ENCODE assay signal across 21 cellular contexts in the genomic region with DNA sequence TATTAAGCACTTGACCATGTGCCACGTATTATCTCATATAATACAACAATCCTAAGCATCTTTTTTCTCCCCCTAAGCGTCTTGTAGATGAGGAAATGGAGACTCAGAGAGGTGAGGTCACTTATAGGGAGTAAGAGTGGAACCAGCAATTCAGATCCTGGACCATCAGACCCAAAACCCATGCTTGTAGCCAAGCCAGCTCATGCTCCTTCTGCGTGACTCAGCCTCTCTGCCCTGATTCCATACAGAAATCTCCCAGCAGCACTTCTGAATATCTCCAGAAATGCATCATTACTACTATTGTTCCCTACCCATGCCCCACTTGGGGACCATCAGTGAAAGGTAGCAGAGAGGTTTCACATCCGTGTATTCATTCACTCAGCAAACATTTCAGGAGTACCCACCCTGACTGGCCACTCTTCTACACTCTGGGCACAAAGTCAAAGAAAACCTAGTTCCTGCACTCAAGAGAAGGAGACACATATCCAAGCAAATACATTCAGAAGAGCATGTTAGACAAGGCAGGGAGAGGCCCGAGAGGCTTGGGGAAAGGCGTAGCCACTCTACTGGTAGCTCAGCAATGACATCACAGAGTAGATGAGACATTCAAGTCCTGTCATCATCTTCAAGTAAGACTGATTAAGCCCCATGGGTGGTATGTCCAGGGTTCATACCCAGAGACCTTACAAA.
A peak's percentile ranks its signal among the peaks of the same experiment; 100 is the strongest.
DNase-seq lines count a peak whose midpoint lies in the region; ATAC-seq and TF ChIP-seq lines count a peak whose summit lies in the region.
"Had no signal": no experiment of that assay in that cellular context is flagged by ENCODE, and none has a peak within 500 bp of the region (broad histone marks: within the 10 kb centered on the region; RNA-seq: fewer than 3 reads in every experiment).

No MANE protein-coding gene starts in this region.

- CTCF ChIA-PET in IMR-90 (lab: Yijun Ruan, JAX), result no interaction called here

- H2BK20ac ChIP-seq in IMR-90 (ENCODE audit: low read depth, low read length), result peak overlapping the region; percentile 83

- no peaks in the 10 kb centered on the region for H3K79me1 ChIP-seq in IMR-90 (ENCODE audit: low read depth in 1 of 2, low read length in 2 of 2)

- TF ChIP-seq CTCF in IMR-90 (conservative IDR thresholded peaks at IDR 0.05; ENCODE audit: low read depth, low read length) (no peak), heart left ventricle (IDR thresholded peaks at IDR 0.05) (no peak), GM23338 (conservative IDR thresholded peaks at IDR 0.05; ENCODE audit: low read depth in 2 of 2) (no peak)

- H3K4ac ChIP-seq in IMR-90 (ENCODE audit: low read depth, low read length), result peak overlapping the region; percentile 41

- no peak overlapping the region for H4K5ac ChIP-seq in IMR-90 (ENCODE audit: low read depth, low read length)

- H2AK5ac ChIP-seq in IMR-90 (ENCODE audit: low read depth, low read length), result peak overlapping the region; percentile 36; the same call in 1 of the 2 replicates

- WGBS in IMR-90 (ENCODE audit: extremely low coverage in 2 of 2, insufficient read length in 1 of 2), 2 experiments, result 80% methylated on average over 1 of the region's 6 CpGs; no CpG with 5 or more reads in 1 of the 2 experiments
- WGBS in heart left ventricle, 4 donors, result 67 to 75% (median 73%) methylated on average over 6 of the region's 6 CpGs

- ATAC-seq in IMR-90 (ENCODE audit: low read depth) (peak; percentile 63), heart left ventricle (peak; percentile 10 to 58 (median 29)), GM23338 (no peak), HG03432 (IDR thresholded peaks at IDR 0.05; ENCODE audit: unreplicated experiment) (no peak)
- ATAC-seq: gastrocnemius medialis, GM12878, WTC11 had no signal

- H4K8ac ChIP-seq in IMR-90 (ENCODE audit: low read depth in 2 of 2, low read length in 2 of 2), result peak overlapping the region in 1 of 2 experiments; percentile 3; a peak in 2 of 4 replicates

- TF ChIP-seq POLR2A in IMR-90 (IDR thresholded peaks at IDR 0.05; ENCODE audit: low read depth, low read length) (no peak), heart left ventricle (IDR thresholded peaks at IDR 0.05) (no peak)

- 0 out of 2 replicates have a peak overlapping the region, but pooled peaks have one; percentile 35 for H3K23ac ChIP-seq in IMR-90 (ENCODE audit: low read depth, low read length)

- peaks cover 6% of the 10 kb centered on the region for H3K27me3 Mint-ChIP-seq in GM23338 (ENCODE audit: insufficient read depth, low read depth, poor library complexity)

- H3K27ac ChIP-seq in IMR-90 (ENCODE audit: insufficient read depth, low read length) (no peak overlapping the region), heart left ventricle (no peak overlapping the region), GM23338 (ENCODE audit: low read depth) (no peak overlapping the region)
- H3K27ac ChIP-seq: gastrocnemius medialis, thyroid gland had no signal

- H2BK15ac ChIP-seq in IMR-90 (ENCODE audit: low read depth, low read length), result peak overlapping the region; percentile 34; the same call in 1 of the 3 replicates

- H3K14ac ChIP-seq in IMR-90 (replicated peaks; ENCODE audit: low read depth, low read length), result peak overlapping the region; percentile 27

- H2AFZ ChIP-seq in IMR-90 (replicated peaks; ENCODE audit: low read length, poor library complexity) (peak overlapping the region; percentile 45), GM23338 (no peak overlapping the region)

- DNase-seq in IMR-90 (peak; percentile 70), astrocyte of the hippocampus (ENCODE audit: low read depth, low spot score) (peak; percentile 29), heart left ventricle (no peak), stromal cell of bone marrow (ENCODE audit: low read depth) (peak; percentile 48), GM23338 (ENCODE audit: low spot score) (no peak), NCI-H2107 (lab: John Stamatoyannopoulos, UW) (no peak)
- DNase-seq: activated CD4-positive, alpha-beta memory T cell treated with anti-CD3 and anti-CD28 coated beads for 36 hours; activated gamma-delta T cell; CD8-positive, alpha-beta memory T cell; central memory CD4-positive, alpha-beta T cell; gastrocnemius medialis; kidney; mesenchymal stem cell; MV-4-11; stimulated activated naive CD4-positive, alpha-beta T cell treated with Interleukin-2 at 50 U/mL for 16 hours; T-helper 2 cell; thyroid gland had no signal

- no peaks in the 10 kb centered on the region for H3K79me2 ChIP-seq in GM23338 (replicated peaks; ENCODE audit: insufficient read depth)

- H3K4me3 ChIP-seq in IMR-90 (ENCODE audit: insufficient read depth, low read depth, low read length) (no peak overlapping the region), heart left ventricle (no peak overlapping the region), GM23338 (no peak overlapping the region)
- H3K4me3 ChIP-seq: gastrocnemius medialis, GM12878, smooth muscle cell, thyroid gland had no signal

- H3K56ac ChIP-seq in IMR-90 (ENCODE audit: extremely low read depth, insufficient read depth, low read length), result no peak overlapping the region

- no peaks in the 10 kb centered on the region for H4K20me1 ChIP-seq in IMR-90 (ENCODE audit: insufficient read depth, low read length)
- no peaks in the 10 kb centered on the region for H4K20me1 ChIP-seq in GM23338 (replicated peaks; ENCODE audit: insufficient read depth)

- H3K9ac ChIP-seq in IMR-90 (ENCODE audit: low read depth, low read length), result no peak overlapping the region

- peak overlapping the region; percentile 41; the same call in 1 of the 2 replicates for H2BK120ac ChIP-seq in IMR-90 (ENCODE audit: low read depth, low read length)

- in situ Hi-C loops in IMR-90 (cut with MboI; ENCODE audit: low sequenced_read_pairs), result no loop called here

- intact Hi-C loops in IMR-90 (cut with micrococcal nuclease), result no loop called here
- intact Hi-C loops in heart left ventricle (cut with DNase I), result loop anchor here in 1 of 10 donors (10.0 kb wide), 1 partner anchor 122 kb away; no protein-coding TSS in a partner anchor

- peaks cover 21% of the 10 kb centered on the region for H3K9me1 ChIP-seq in IMR-90 (ENCODE audit: insufficient read depth, low read length)

- dilution Hi-C loops in IMR-90 (cut with HindIII; ENCODE audit: low sequenced_read_pairs, unreplicated experiment), result no loop called here

- H2BK5ac ChIP-seq in IMR-90 (ENCODE audit: low read depth, low read length, poor library complexity, severe bottlenecking), result no peak overlapping the region

- H3K18ac ChIP-seq in IMR-90 (ENCODE audit: low read depth, low read length), result peak overlapping the region; percentile 27; the same call in 1 of the 2 replicates

- H3K9me3 Mint-ChIP-seq in GM23338, result no peaks in the 10 kb centered on the region

- H3K36me3 Mint-ChIP-seq in GM23338 (ENCODE audit: low read depth), result no peaks in the 10 kb centered on the region
- H3K36me3 Mint-ChIP-seq: activated CD4-positive, alpha-beta memory T cell treated with anti-CD3 and anti-CD28 coated beads for 36 hours; CD8-positive, alpha-beta memory T cell; WTC11 had no signal

- H2AK9ac ChIP-seq in IMR-90 (replicated peaks; ENCODE audit: low read depth, low read length, poor library complexity), result no peak overlapping the region

- H3K4me2 ChIP-seq in IMR-90 (ENCODE audit: low read depth, low read length) (no peak overlapping the region), GM23338 (no peak overlapping the region)
- H3K4me2 ChIP-seq: smooth muscle cell had no signal

- no peaks in the 10 kb centered on the region for H3F3A ChIP-seq in GM23338 (replicated peaks; ENCODE audit: low read depth)

- peaks cover 10% of the 10 kb centered on the region for H3K4me1 ChIP-seq in IMR-90 (ENCODE audit: control insufficient read depth, insufficient read depth, low read length)
- peaks cover 0 to 17% (median 7%) of the 10 kb centered on the region in 12 donors for H3K4me1 ChIP-seq in heart left ventricle
- H3K4me1 ChIP-seq in GM23338 (ENCODE audit: insufficient read depth), result no peaks in the 10 kb centered on the region
- H3K4me1 ChIP-seq: gastrocnemius medialis, thyroid gland had no signal

- H3K4me1 Mint-ChIP-seq in GM23338, result peaks cover 7% of the 10 kb centered on the region; the same call in 2 of the 3 replicates
- H3K4me1 Mint-ChIP-seq: CD8-positive, alpha-beta memory T cell had no signal

- H4K91ac ChIP-seq in IMR-90 (ENCODE audit: insufficient read depth, low read depth, low read length), result no peak overlapping the region

- H3K9me3 ChIP-seq in IMR-90 (ENCODE audit: control insufficient read depth, insufficient read depth, low read length), result no peaks in the 10 kb centered on the region
- peaks cover 0 to 9% (median 0%) of the 10 kb centered on the region in 12 donors for H3K9me3 ChIP-seq in heart left ventricle
- H3K9me3 ChIP-seq: gastrocnemius medialis, thyroid gland had no signal

- no peak for TF ChIP-seq RAD21 in IMR-90 (IDR thresholded peaks at IDR 0.05; ENCODE audit: low read length)

- H3K36me3 ChIP-seq in IMR-90 (ENCODE audit: control insufficient read depth, insufficient read depth, low read length), result no peaks in the 10 kb centered on the region
- no peaks in the 10 kb centered on the region for H3K36me3 ChIP-seq in heart left ventricle
- no peaks in the 10 kb centered on the region for H3K36me3 ChIP-seq in GM23338 (ENCODE audit: insufficient read depth)
- H3K36me3 ChIP-seq: gastrocnemius medialis, thyroid gland had no signal

- no peaks in the 10 kb centered on the region for H3K27me3 ChIP-seq in IMR-90 (ENCODE audit: control insufficient read depth, insufficient read depth, low read length)
- peaks cover 0 to 5% (median 0%) of the 10 kb centered on the region in 9 donors for H3K27me3 ChIP-seq in heart left ventricle
- no peaks in the 10 kb centered on the region for H3K27me3 ChIP-seq in GM23338 (ENCODE audit: insufficient read depth)
- H3K27me3 ChIP-seq: gastrocnemius medialis, thyroid gland had no signal

- no peak overlapping the region for H3K27ac Mint-ChIP-seq in GM23338
- H3K27ac Mint-ChIP-seq: activated CD4-positive, alpha-beta memory T cell treated with anti-CD3 and anti-CD28 coated beads for 36 hours; WTC11 had no signal

- POLR2A ChIA-PET in IMR-90 (lab: Charles Lee; ENCODE audit: unreplicated experiment), result no interaction called here

- H3K9me2 ChIP-seq in GM23338 (ENCODE audit: insufficient read depth), result no peaks in the 10 kb centered on the region; the same call in 1 of the 2 replicates

- H3K4me3 Mint-ChIP-seq in GM23338, result no peak overlapping the region
- H3K4me3 Mint-ChIP-seq: activated CD4-positive, alpha-beta memory T cell treated with anti-CD3 and anti-CD28 coated beads for 36 hours; CD8-positive, alpha-beta memory T cell; WTC11 had no signal

- no TSS peak for BruUV-seq in IMR-90 (replicated peaks; lab: Mats Ljungman, UMichigan)

TF ChIP-seq in IMR-90, 13 proteins besides CTCF, POLR2A, EP300 and RAD21 (continues in another document):
- TF ChIP-seq BHLHE40 (IDR thresholded peaks at IDR 0.05; ENCODE audit: low read depth, low read length) (0 out of 2 replicates have a peak, but pooled peaks have one; percentile 6), RCOR1 (IDR thresholded peaks at IDR 0.05; ENCODE audit: insufficient replicate concordance, low read length) (no peak), FOS (IDR thresholded peaks at IDR 0.05; ENCODE audit: low read depth, low read length) (no peak)

TF ChIP-seq in GM23338, 12 proteins besides CTCF, POLR2A, EP300 and RAD21 (continues in another document):
- TF ChIP-seq JUNB (IDR thresholded peaks at IDR 0.05; ENCODE audit: unreplicated experiment), result no peak

Comparison
In these comparisons a context has a peak if more than half of its experiments do, and no peak if none do; other contexts are left out.
1. ATAC-seq: peak in IMR-90 (single experiment) and heart left ventricle (4 of 4); none in GM23338 (single experiment) and HG03432 (single experiment).
2. DNase-seq: peak in IMR-90 (single experiment), astrocyte of the hippocampus (single experiment) and stromal cell of bone marrow (single experiment); none in heart left ventricle (0 of 5), GM23338 (single experiment) and NCI-H2107 (single experiment).